Comparison of ENCODE assay signal across 8 cellular contexts in genomic region chr4:182938213-182938645, GRCh38. TPM values are rescaled to one million over a fixed set of nuclear protein-coding genes. Genes with fewer than 3 reads are reported as not detected.
DNase-seq lines count a peak whose midpoint lies in the region; ATAC-seq lines count a peak whose summit lies in the region.

No MANE protein-coding gene starts in this region.

- H3K27ac Mint-ChIP-seq in activated CD4-positive, alpha-beta memory T cell treated with anti-CD3 and anti-CD28 coated beads, Interleukin-2, amount 10 ng/mL, durations not matched to agents 7 days and 5 days, result no peak overlapping the region

- ATAC-seq in GM19023 (IDR thresholded peaks at IDR 0.05; ENCODE audit: unreplicated experiment), result peak; percentile 97
- peak; percentile 95 for ATAC-seq in HG03103 (IDR thresholded peaks at IDR 0.05; ENCODE audit: low read depth, unreplicated experiment)

- H3K36me3 Mint-ChIP-seq in activated CD4-positive, alpha-beta memory T cell treated with anti-CD3 and anti-CD28 coated beads, Interleukin-2, amount 10 ng/mL, durations not matched to agents 7 days and 5 days (ENCODE audit: low read depth), result no peaks in the 10 kb centered on the region

- no peaks in the 10 kb centered on the region for H3K9me3 ChIP-seq in effector memory CD4-positive, alpha-beta T cell (ENCODE audit: control insufficient read depth, low read length)

- H3K27me3 Mint-ChIP-seq in activated CD4-positive, alpha-beta memory T cell treated with anti-CD3 and anti-CD28 coated beads, Interleukin-2, amount 10 ng/mL, durations not matched to agents 7 days and 5 days, result peaks cover 10% of the 10 kb centered on the region

- DNase-seq in C1 segment of cervical spinal cord (lab: John Stamatoyannopoulos, UW), result peak in 11 of 14 donors; percentile 6 to 61 (median 43)
- DNase-seq in NCI-H748 (lab: John Stamatoyannopoulos, UW; ENCODE audit: unreplicated experiment), result peak; percentile 64
- DNase-seq in activated CD4-positive, alpha-beta memory T cell treated with anti-CD3 and anti-CD28 coated beads, Interleukin-2, amount 10 ng/mL, durations not matched to agents 7 days and 5 days, result peak; percentile 67
- DNase-seq in effector memory CD4-positive, alpha-beta T cell, result peak; percentile 31 to 42 (median 35)
- DNase-seq in mucosa of gallbladder (ENCODE audit: low spot score), result peak; percentile 70
- DNase-seq in stimulated activated CD8-positive, alpha-beta memory T cell treated with anti-CD3 and anti-CD28 coated beads, Interleukin-7, amount 100 ng/mL, for 48 hours (ENCODE audit: extremely low read depth in 1 of 2, low read depth in 1 of 2), result peak; percentile 29 to 47

- H3K27ac ChIP-seq in effector memory CD4-positive, alpha-beta T cell (ENCODE audit: insufficient read depth, low read length, poor library complexity, severe bottlenecking), result no peak overlapping the region

- no peak overlapping the region for H3K4me3 Mint-ChIP-seq in activated CD4-positive, alpha-beta memory T cell treated with anti-CD3 and anti-CD28 coated beads, Interleukin-2, amount 10 ng/mL, durations not matched to agents 7 days and 5 days

- POLR2A ChIA-PET in activated CD4-positive, alpha-beta memory T cell treated with anti-CD3 and anti-CD28 coated beads, Interleukin-2, amount 10 ng/mL, durations not matched to agents 7 days and 5 days (lab: Charles Lee), result no interaction called here

- H3K4me1 Mint-ChIP-seq in activated CD4-positive, alpha-beta memory T cell treated with anti-CD3 and anti-CD28 coated beads, Interleukin-2, amount 10 ng/mL, durations not matched to agents 7 days and 5 days, result no peaks in the 10 kb centered on the region

- no peaks in the 10 kb centered on the region for H3K27me3 ChIP-seq in effector memory CD4-positive, alpha-beta T cell (replicated peaks; ENCODE audit: control insufficient read depth, insufficient read depth, low read length, poor library complexity, severe bottlenecking)

- H3K9me3 Mint-ChIP-seq in activated CD4-positive, alpha-beta memory T cell treated with anti-CD3 and anti-CD28 coated beads, Interleukin-2, amount 10 ng/mL, durations not matched to agents 7 days and 5 days, result no peaks in the 10 kb centered on the region

- no peaks in the 10 kb centered on the region for H3K4me1 ChIP-seq in effector memory CD4-positive, alpha-beta T cell (ENCODE audit: control insufficient read depth, insufficient read depth, low read length, poor library complexity, severe bottlenecking)

- H3K4me3 ChIP-seq in effector memory CD4-positive, alpha-beta T cell (ENCODE audit: insufficient read depth, low read depth, low read length, poor library complexity, severe bottlenecking), result no peak overlapping the region

- CTCF ChIA-PET in activated CD4-positive, alpha-beta memory T cell treated with anti-CD3 and anti-CD28 coated beads, Interleukin-2, amount 10 ng/mL, durations not matched to agents 7 days and 5 days (lab: Charles Lee), result interaction anchor here (0.7 to 4.7 kb wide), 18 partner anchors 9 to 331 kb away, joined by 3 to 51 read pairs (median 8); no protein-coding TSS in a partner anchor

- no peaks in the 10 kb centered on the region for H3K36me3 ChIP-seq in effector memory CD4-positive, alpha-beta T cell (ENCODE audit: control insufficient read depth, insufficient read depth, low read length)

RNA-seq across cellular contexts. Expression of gene DCTD, which starts 21.0 kb away (rescaled TPM):
- total RNA-seq in activated CD4-positive, alpha-beta memory T cell treated with anti-CD3 and anti-CD28 coated beads, Interleukin-2, amount 10 ng/mL, durations not matched to agents 7 days and 5 days, result 10 to 100 TPM; 71.0 to 72.9 TPM
- total RNA-seq in mucosa of gallbladder, result 141 TPM
